In the genomic region with DNA sequence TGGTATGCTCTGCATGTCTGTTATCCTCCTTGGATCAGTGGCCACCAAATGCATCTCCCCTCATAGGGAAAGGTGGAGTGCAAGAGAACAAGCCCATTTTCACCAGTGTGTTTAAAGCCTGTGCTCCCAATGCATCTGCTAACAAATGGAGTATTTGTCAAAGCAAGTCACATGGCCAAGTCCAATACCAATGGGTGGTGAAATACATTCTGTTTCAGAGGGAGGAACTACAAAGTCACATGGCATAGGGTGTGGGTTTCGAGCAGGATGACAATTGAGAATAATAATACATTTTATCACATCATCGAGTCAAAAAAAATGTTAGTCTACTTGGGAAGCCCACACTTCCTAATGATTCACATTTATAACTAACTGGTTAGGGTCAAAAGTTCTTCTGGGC, we compare ENCODE assay signal across 18 cellular contexts.
"Had no signal": no experiment of that assay in that cellular context is flagged by ENCODE, and none has a peak within 500 bp of the region (broad histone marks: within the 10 kb centered on the region; RNA-seq: fewer than 3 reads in every experiment).

No MANE protein-coding gene starts in this region.

- H3K4me3 Mint-ChIP-seq: endodermal cell; memory B cell; mesothelial cell of epicardium; natural killer cell treated with Interleukin-12 subunit alpha and Interleukin-12 subunit beta and Interleukin-15 and Interleukin-18, amount 100 ng/mL, for 72 hours; type B pancreatic cell had no signal

- ATAC-seq: gastroesophageal sphincter; left cardiac atrium; lower lobe of right lung; natural killer cell treated with Interleukin-12 subunit alpha and Interleukin-12 subunit beta and Interleukin-15 and Interleukin-18, amount 100 ng/mL, for 72 hours had no signal

- H3K27me3 Mint-ChIP-seq: type B pancreatic cell had no signal

- H3K27ac Mint-ChIP-seq: endodermal cell; memory B cell; mesothelial cell of epicardium; natural killer cell treated with Interleukin-12 subunit alpha and Interleukin-12 subunit beta and Interleukin-15 and Interleukin-18, amount 100 ng/mL, for 72 hours; type B pancreatic cell had no signal

- DNase-seq: effector CD4-positive, alpha-beta T cell; endodermal cell; glutamatergic neuron; left cardiac atrium; left ventricle myocardium inferior; lower lobe of right lung; occipital lobe; sigmoid colon; small intestine; stimulated activated CD4-positive, alpha-beta T cell treated with anti-CD3 and anti-CD28 coated beads, Interleukin-12 subunit alpha, Interleukin-12 subunit beta, amount 100 ng/mL, for 4 hours; stimulated activated naive CD4-positive, alpha-beta T cell; uterus had no signal

- H3K9me3 Mint-ChIP-seq: endodermal cell; memory B cell; mesothelial cell of epicardium; natural killer cell treated with Interleukin-12 subunit alpha and Interleukin-12 subunit beta and Interleukin-15 and Interleukin-18, amount 100 ng/mL, for 72 hours; type B pancreatic cell had no signal

- H3K36me3 Mint-ChIP-seq: memory B cell; mesothelial cell of epicardium; natural killer cell treated with Interleukin-12 subunit alpha and Interleukin-12 subunit beta and Interleukin-15 and Interleukin-18, amount 100 ng/mL, for 72 hours; type B pancreatic cell had no signal

- H3K4me1 Mint-ChIP-seq: endodermal cell, memory B cell had no signal

- FAIRE-seq: keratinocyte, small intestine had no signal
